Comparison of ENCODE assay signal across 9 cellular contexts in the genomic region with DNA sequence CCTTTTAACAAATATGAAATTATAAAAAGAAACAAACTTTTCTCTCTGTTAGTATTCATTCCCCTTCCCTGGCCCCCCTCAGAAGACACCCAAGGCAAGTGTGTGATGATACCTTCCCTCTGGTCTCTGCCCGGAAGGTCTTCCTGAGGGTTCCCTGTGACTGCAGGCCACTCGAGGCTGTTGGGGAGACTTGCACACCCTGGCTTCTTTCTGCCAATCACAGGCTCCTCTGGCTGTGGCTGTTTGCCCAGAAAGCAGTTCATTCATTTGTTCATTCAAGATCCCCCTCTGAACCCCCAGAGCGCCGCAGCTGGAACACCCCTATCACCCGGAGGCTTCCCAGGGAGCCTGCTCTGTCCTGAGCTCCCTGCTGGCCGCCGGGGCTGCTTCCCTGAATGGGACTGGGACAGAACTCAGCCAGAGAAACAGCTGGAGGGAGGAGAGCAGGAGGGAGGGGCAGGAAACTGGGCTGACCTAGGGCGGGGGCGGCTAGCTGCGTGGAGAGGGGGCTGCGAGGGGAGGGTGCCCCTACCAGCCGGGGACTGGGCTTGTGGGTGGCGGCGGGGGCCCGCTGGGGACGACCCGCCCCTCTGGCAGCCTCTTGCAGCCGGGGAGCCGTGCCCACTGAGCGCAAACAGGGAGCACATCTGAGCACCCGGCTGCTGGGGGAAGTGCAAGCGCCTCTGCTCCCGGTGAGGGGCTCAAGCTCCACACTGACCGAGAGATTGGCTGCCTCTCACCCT. TPM values are rescaled to one million over a fixed set of nuclear protein-coding genes. Genes with fewer than 3 reads are reported as not detected.
DNase-seq lines count a peak whose midpoint lies in the region; ATAC-seq and TF ChIP-seq lines count a peak whose summit lies in the region.
"Had no signal": no experiment of that assay in that cellular context is flagged by ENCODE, and none has a peak within 500 bp of the region (broad histone marks: within the 10 kb centered on the region; RNA-seq: fewer than 3 reads in every experiment).

A gene with protein sequence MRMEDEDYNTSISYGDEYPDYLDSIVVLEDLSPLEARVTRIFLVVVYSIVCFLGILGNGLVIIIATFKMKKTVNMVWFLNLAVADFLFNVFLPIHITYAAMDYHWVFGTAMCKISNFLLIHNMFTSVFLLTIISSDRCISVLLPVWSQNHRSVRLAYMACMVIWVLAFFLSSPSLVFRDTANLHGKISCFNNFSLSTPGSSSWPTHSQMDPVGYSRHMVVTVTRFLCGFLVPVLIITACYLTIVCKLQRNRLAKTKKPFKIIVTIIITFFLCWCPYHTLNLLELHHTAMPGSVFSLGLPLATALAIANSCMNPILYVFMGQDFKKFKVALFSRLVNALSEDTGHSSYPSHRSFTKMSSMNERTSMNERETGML (minus strand): TSS at position 397 of the 743 bp plus-strand sequence. CDS start 45,720 bp downstream, outside the sequence.

- ATAC-seq in CD8-positive, alpha-beta T cell = no peak
- ATAC-seq in GM18909 (IDR thresholded peaks at IDR 0.05; ENCODE audit: poor library complexity, unreplicated experiment) = no peak
- no peak for ATAC-seq in activated CD8-positive, alpha-beta memory T cell treated with anti-CD3 and anti-CD28 coated beads, Interleukin-2, amount 10 ng/mL, durations not matched to agents 7 days and 5 days

- intact Hi-C loops in CD8-positive, alpha-beta T cell (cut with DNase I, micrococcal nuclease) = no loop called here

- H3K4ac ChIP-seq in trophoblast cell (ENCODE audit: low read depth, low read length) = no peak within 1 kb of the TSS

- no peaks in the 10 kb centered on the region for H3K36me3 ChIP-seq in CD8-positive, alpha-beta T cell (ENCODE audit: insufficient read depth, low read length)
- no peaks in the 10 kb centered on the region for H3K36me3 ChIP-seq in trophoblast cell (ENCODE audit: control insufficient read depth in 1 of 2, insufficient read depth in 2 of 2, low read length in 2 of 2)

- H2BK120ac ChIP-seq in trophoblast cell (ENCODE audit: insufficient read depth, low read length, poor library complexity) = no peak within 1 kb of the TSS

- no peaks in the 10 kb centered on the region for H3K9me3 Mint-ChIP-seq in CD8-positive, alpha-beta T cell
- no peaks in the 10 kb centered on the region for H3K9me3 Mint-ChIP-seq in activated CD8-positive, alpha-beta memory T cell treated with anti-CD3 and anti-CD28 coated beads, Interleukin-2, amount 10 ng/mL, durations not matched to agents 7 days and 5 days (ENCODE audit: low read depth)

- no peak within 1 kb of the TSS for H3K27ac Mint-ChIP-seq in CD8-positive, alpha-beta T cell
- no peak within 1 kb of the TSS for H3K27ac Mint-ChIP-seq in activated CD8-positive, alpha-beta memory T cell treated with anti-CD3 and anti-CD28 coated beads, Interleukin-2, amount 10 ng/mL, durations not matched to agents 7 days and 5 days

- TF ChIP-seq CTCF in CD8-positive, alpha-beta T cell (IDR thresholded peaks at IDR 0.05) = no peak

- no peak within 1 kb of the TSS for H3K18ac ChIP-seq in trophoblast cell (ENCODE audit: low read length)

- no peak within 1 kb of the TSS for H3K9ac ChIP-seq in trophoblast cell (ENCODE audit: low read length)

- peak within 1 kb of the TSS; percentile 54 for H3K4me3 Mint-ChIP-seq in CD8-positive, alpha-beta T cell
- no peak within 1 kb of the TSS for H3K4me3 Mint-ChIP-seq in activated CD8-positive, alpha-beta memory T cell treated with anti-CD3 and anti-CD28 coated beads, Interleukin-2, amount 10 ng/mL, durations not matched to agents 7 days and 5 days

- peak within 1 kb of the TSS; percentile 11 for H3K4me3 ChIP-seq in CD8-positive, alpha-beta T cell (ENCODE audit: low read depth, low read length)
- H3K4me3 ChIP-seq in iPS-18c (ENCODE audit: insufficient read depth, low read depth, low read length) (peak within 1 kb of the TSS; percentile 20; the same call in 1 of the 2 replicates), trophoblast cell (ENCODE audit: low read depth, low read length) (no peak within 1 kb of the TSS)

- peaks cover 8% of the 10 kb centered on the region for H3K27me3 Mint-ChIP-seq in CD8-positive, alpha-beta T cell (ENCODE audit: low read depth)
- H3K27me3 Mint-ChIP-seq in activated CD8-positive, alpha-beta memory T cell treated with anti-CD3 and anti-CD28 coated beads, Interleukin-2, amount 10 ng/mL, durations not matched to agents 7 days and 5 days = peaks cover 35% of the 10 kb centered on the region

- H3K14ac ChIP-seq in trophoblast cell (ENCODE audit: low read length) = no peak within 1 kb of the TSS

- no peak for DNase-seq in CD8-positive, alpha-beta T cell
- DNase-seq in trophoblast cell (no peak), cortex of kidney (lab: John Stamatoyannopoulos, UW) (no peak), NCI-H1092 treated with DMSO at 0.1 percent for 48 hours (lab: John Stamatoyannopoulos, UW) (no peak)
- DNase-seq in activated CD8-positive, alpha-beta memory T cell treated with anti-CD3 and anti-CD28 coated beads, Interleukin-2, amount 10 ng/mL, durations not matched to agents 7 days and 5 days = no peak
- DNase-seq: NCI-H2171 had no signal

- no peak within 1 kb of the TSS for H3K27ac ChIP-seq in CD8-positive, alpha-beta T cell (ENCODE audit: low read depth, low read length)
- H3K27ac ChIP-seq in angular gyrus (ENCODE audit: low read depth, low read length) (peak within 1 kb of the TSS; percentile 11), trophoblast cell (ENCODE audit: low read depth, low read length) (no peak within 1 kb of the TSS)

- no peak within 1 kb of the TSS for H4K91ac ChIP-seq in trophoblast cell (ENCODE audit: low read depth, low read length)

- H2AK5ac ChIP-seq in trophoblast cell (ENCODE audit: low read length) = no peak within 1 kb of the TSS

- CTCF ChIA-PET in CD8-positive, alpha-beta T cell (lab: Charles Lee) = no interaction called here
- CTCF ChIA-PET in activated CD8-positive, alpha-beta memory T cell treated with anti-CD3 and anti-CD28 coated beads, Interleukin-2, amount 10 ng/mL, durations not matched to agents 7 days and 5 days (lab: Charles Lee) = no interaction called here

- H4K12ac ChIP-seq in trophoblast cell (ENCODE audit: low read depth, low read length) = no peak within 1 kb of the TSS

- H3K4me1 ChIP-seq in CD8-positive, alpha-beta T cell (ENCODE audit: insufficient read depth, low read length) = peaks cover 3% of the 10 kb centered on the region
- peaks cover 0 to 3% of the 10 kb centered on the region in 2 experiments for H3K4me1 ChIP-seq in trophoblast cell (ENCODE audit: control insufficient read depth in 1 of 2, insufficient read depth in 2 of 2, low read length in 2 of 2)

- H4K8ac ChIP-seq in trophoblast cell (ENCODE audit: low read depth, low read length) = no peak within 1 kb of the TSS

- H3K27me3 ChIP-seq in CD8-positive, alpha-beta T cell (ENCODE audit: insufficient read depth, low read length) = no peaks in the 10 kb centered on the region
- H3K27me3 ChIP-seq in trophoblast cell (ENCODE audit: insufficient read depth, low read length) = no peaks in the 10 kb centered on the region

- H3K23ac ChIP-seq in trophoblast cell (ENCODE audit: low read length) = no peak within 1 kb of the TSS

- H2BK5ac ChIP-seq in trophoblast cell (ENCODE audit: low read depth, low read length, poor library complexity) = no peak within 1 kb of the TSS

- H2AFZ ChIP-seq in trophoblast cell (ENCODE audit: insufficient read depth, low read length, poor library complexity) = peak within 1 kb of the TSS; percentile 17

- no peaks in the 10 kb centered on the region for H3K36me3 Mint-ChIP-seq in CD8-positive, alpha-beta T cell
- no peaks in the 10 kb centered on the region for H3K36me3 Mint-ChIP-seq in activated CD8-positive, alpha-beta memory T cell treated with anti-CD3 and anti-CD28 coated beads, Interleukin-2, amount 10 ng/mL, durations not matched to agents 7 days and 5 days

- H2BK12ac ChIP-seq in trophoblast cell (ENCODE audit: low read length) = no peak within 1 kb of the TSS

- WGBS in trophoblast cell (ENCODE audit: extremely low coverage, insufficient coverage, insufficient read length) = no CpG with 5 or more reads among the region's 24 CpGs

- H3K4me1 Mint-ChIP-seq in CD8-positive, alpha-beta T cell (ENCODE audit: low read depth) = peaks cover 12% of the 10 kb centered on the region
- peaks cover 6% of the 10 kb centered on the region for H3K4me1 Mint-ChIP-seq in activated CD8-positive, alpha-beta memory T cell treated with anti-CD3 and anti-CD28 coated beads, Interleukin-2, amount 10 ng/mL, durations not matched to agents 7 days and 5 days

- H3K79me1 ChIP-seq in trophoblast cell (ENCODE audit: low read length) = no peaks in the 10 kb centered on the region

- H3K9me3 ChIP-seq in CD8-positive, alpha-beta T cell (ENCODE audit: low read length) = no peaks in the 10 kb centered on the region
- no peaks in the 10 kb centered on the region for H3K9me3 ChIP-seq in iPS-18c (ENCODE audit: control insufficient read depth, insufficient read depth, low read length)
- no peaks in the 10 kb centered on the region for H3K9me3 ChIP-seq in trophoblast cell (ENCODE audit: insufficient read depth, low read depth, low read length)

- no peaks in the 10 kb centered on the region for H3K79me2 ChIP-seq in trophoblast cell (ENCODE audit: control insufficient read depth, insufficient read depth, low read length, poor library complexity)

- POLR2A ChIA-PET in CD8-positive, alpha-beta T cell (lab: Charles Lee) = no interaction called here

- H3K4me2 ChIP-seq in trophoblast cell (ENCODE audit: low read length) = no peak within 1 kb of the TSS

RNA-seq across cellular contexts. Expression of the gene that starts here (rescaled TPM):
- total RNA-seq in CD8-positive, alpha-beta T cell = not detected
- polyA plus RNA-seq in trophoblast cell (2013) = 0.08 and 0.21 TPM in 2 replicates
- total RNA-seq in activated CD8-positive, alpha-beta memory T cell treated with anti-CD3 and anti-CD28 coated beads, Interleukin-2, amount 10 ng/mL, durations not matched to agents 7 days and 5 days = not detected
